In genomic region chr10:110036640-110037039, GRCh38 we compare ENCODE assay signal across 15 cellular contexts. TPM values are rescaled to one million over a fixed set of nuclear protein-coding genes. Genes with fewer than 3 reads are reported as not detected.
DNase-seq lines count a peak whose midpoint lies in the region; ATAC-seq lines count a peak whose summit lies in the region.
"Had no signal": no experiment of that assay in that cellular context is flagged by ENCODE, and none has a peak within 500 bp of the region (broad histone marks: within the 10 kb centered on the region; RNA-seq: fewer than 3 reads in every experiment).

No MANE protein-coding gene starts in this region.

- no peaks in the 10 kb centered on the region for H3K36me3 Mint-ChIP-seq in activated T-cell treated with anti-CD3 and anti-CD28 coated beads, Interleukin-2, amount 50 U/mL, for 24 hours (ENCODE audit: low read depth)
- peaks cover 0 to 4% (median 0%) of the 10 kb centered on the region in 5 donors for H3K36me3 Mint-ChIP-seq in naive thymus-derived CD4-positive, alpha-beta T cell

- no peaks in the 10 kb centered on the region for H3K27me3 Mint-ChIP-seq in activated T-cell treated with anti-CD3 and anti-CD28 coated beads, Interleukin-2, amount 50 U/mL, for 24 hours
- no peaks in the 10 kb centered on the region for H3K27me3 Mint-ChIP-seq in naive thymus-derived CD4-positive, alpha-beta T cell

- H3K9me3 Mint-ChIP-seq in activated T-cell treated with anti-CD3 and anti-CD28 coated beads, Interleukin-2, amount 50 U/mL, for 24 hours: no peaks in the 10 kb centered on the region
- H3K9me3 Mint-ChIP-seq in naive thymus-derived CD4-positive, alpha-beta T cell: no peaks in the 10 kb centered on the region

- POLR2A ChIA-PET in naive thymus-derived CD4-positive, alpha-beta T cell (lab: Charles Lee): interaction anchor here (1.0 kb wide), 1 partner anchor 19 kb away, joined by 4 read pairs; no protein-coding TSS in a partner anchor

- no peak overlapping the region for H3K4me3 ChIP-seq in naive thymus-derived CD4-positive, alpha-beta T cell (ENCODE audit: low read length)
- H3K4me3 ChIP-seq: A549, ovary, PC-9, uterus had no signal

- H3K9me3 ChIP-seq in naive thymus-derived CD4-positive, alpha-beta T cell (ENCODE audit: control insufficient read depth in 2 of 3, low read length in 3 of 3): no peaks in the 10 kb centered on the region
- H3K9me3 ChIP-seq: A549, ovary, uterus had no signal

- H3K27ac Mint-ChIP-seq in activated T-cell treated with anti-CD3 and anti-CD28 coated beads, Interleukin-2, amount 50 U/mL, for 24 hours: peak overlapping the region; percentile 90
- H3K27ac Mint-ChIP-seq in naive thymus-derived CD4-positive, alpha-beta T cell: peak overlapping the region in 7 of 9 donors; percentile 42 to 91 (median 69)

- peaks cover 93% of the 10 kb centered on the region for H3K4me1 Mint-ChIP-seq in activated T-cell treated with anti-CD3 and anti-CD28 coated beads, Interleukin-2, amount 50 U/mL, for 24 hours (ENCODE audit: low read depth)
- peaks cover 61 to 98% (median 92%) of the 10 kb centered on the region in 7 donors for H3K4me1 Mint-ChIP-seq in naive thymus-derived CD4-positive, alpha-beta T cell

- intact Hi-C loops in naive thymus-derived CD4-positive, alpha-beta T cell (cut with micrococcal nuclease): loop anchor here in 1 of 2 donors (2.0 kb wide), 1 partner anchor 16 kb away; no protein-coding TSS in a partner anchor

- no peak for DNase-seq in activated T-cell treated with anti-CD3 and anti-CD28 coated beads, Interleukin-2, amount 50 U/mL, for 24 hours
- DNase-seq in activated T-cell treated with anti-CD3 and anti-CD28 coated beads, Interleukin-2, amount 50 U/mL, for 1 hour: no peak
- DNase-seq in naive thymus-derived CD4-positive, alpha-beta T cell: no peak
- no peak for DNase-seq in NCI-H1436 (lab: John Stamatoyannopoulos, UW)
- DNase-seq in NOMO-1 treated with dmso at 0.1 percent for 144 hours (lab: John Stamatoyannopoulos, UW; ENCODE audit: unreplicated experiment): no peak
- no peak for DNase-seq in OCI-M1 (lab: John Stamatoyannopoulos, UW)
- DNase-seq: activated CD4-positive, alpha-beta T cell treated with anti-CD3 and anti-CD28 coated beads for 4 hours; kidney glomerular epithelial cell; NCI-H1092 treated with DMSO at 0.1 percent for 48 hours; ovary; PC-9; uterus had no signal

- CTCF ChIA-PET in naive thymus-derived CD4-positive, alpha-beta T cell (lab: Charles Lee): interaction anchor here (0.6 kb wide), 1 partner anchor 68 kb away, joined by 6 read pairs; no protein-coding TSS in a partner anchor

- H3K36me3 ChIP-seq in naive thymus-derived CD4-positive, alpha-beta T cell (ENCODE audit: control insufficient read depth in 2 of 3, insufficient read depth in 3 of 3, low read length in 3 of 3): no peaks in the 10 kb centered on the region
- H3K36me3 ChIP-seq: ovary, uterus had no signal

- H3K27me3 ChIP-seq in naive thymus-derived CD4-positive, alpha-beta T cell (ENCODE audit: control insufficient read depth in 2 of 2, insufficient read depth in 2 of 2, low read length in 2 of 2): no peaks in the 10 kb centered on the region
- H3K27me3 ChIP-seq: ovary, uterus had no signal

- H3K4me3 Mint-ChIP-seq in activated T-cell treated with anti-CD3 and anti-CD28 coated beads, Interleukin-2, amount 50 U/mL, for 24 hours: no peak overlapping the region
- H3K4me3 Mint-ChIP-seq in naive thymus-derived CD4-positive, alpha-beta T cell: peak overlapping the region in 6 of 10 donors; percentile 6 to 66 (median 30)

- H3K27ac ChIP-seq in naive thymus-derived CD4-positive, alpha-beta T cell (ENCODE audit: low read depth, low read length): no peak overlapping the region
- H3K27ac ChIP-seq: A549, ovary, PC-9, uterus had no signal

- H3K4me1 ChIP-seq in naive thymus-derived CD4-positive, alpha-beta T cell (ENCODE audit: control insufficient read depth in 2 of 2, insufficient read depth in 2 of 2, low read length in 2 of 2): peaks cover 25 to 69% of the 10 kb centered on the region in 2 donors

- ATAC-seq in GM21526 (IDR thresholded peaks at IDR 0.05; ENCODE audit: low FRiP score, unreplicated experiment) (peak; percentile 72), HG03108 (IDR thresholded peaks at IDR 0.05; ENCODE audit: unreplicated experiment) (peak; percentile 80)
- no peak for ATAC-seq in naive thymus-derived CD4-positive, alpha-beta T cell
- ATAC-seq: A549 had no signal

RNA-seq across cellular contexts. Expression of gene ADD3, which starts 28.9 kb away (rescaled TPM):
- 100 to 1,000 TPM; 281 to 463 (median 342) TPM for total RNA-seq in naive thymus-derived CD4-positive, alpha-beta T cell
- polyA plus RNA-seq in naive thymus-derived CD4-positive, alpha-beta T cell: 100 to 1,000 TPM; 502 to 535 TPM
